23 cellular contexts compared by ENCODE assay signal in genomic region chr7:96699219-96699871, GRCh38.
"Had no signal": no experiment of that assay in that cellular context is flagged by ENCODE, and none has a peak within 500 bp of the region (broad histone marks: within the 10 kb centered on the region; RNA-seq: fewer than 3 reads in every experiment).

No MANE protein-coding gene starts in this region.

- H3K27ac Mint-ChIP-seq: activated CD4-positive, alpha-beta memory T cell treated with anti-CD3 and anti-CD28 coated beads for 36 hours; activated CD4-positive, alpha-beta T cell treated with anti-CD3 and anti-CD28 coated beads, Interleukin-2, amount 10 ng/mL, durations not matched to agents 24 days and 14 days; WTC11 had no signal

- H3K27ac ChIP-seq: breast epithelium, Peyer's patch, RWPE1, SJCRH30 had no signal

- H3K4me3 Mint-ChIP-seq: activated CD4-positive, alpha-beta memory T cell treated with anti-CD3 and anti-CD28 coated beads for 36 hours; activated CD4-positive, alpha-beta T cell treated with anti-CD3 and anti-CD28 coated beads, Interleukin-2, amount 10 ng/mL, durations not matched to agents 24 days and 14 days; activated naive CD4-positive, alpha-beta T cell treated with anti-CD3 and anti-CD28 coated beads, Interleukin-2, amount 50 U/mL, for 24 hours; WTC11 had no signal

- H3K4me1 ChIP-seq: Peyer's patch, SJCRH30 had no signal

- H3K9me3 ChIP-seq: breast epithelium, MG63, Peyer's patch, SJCRH30, SK-N-SH had no signal

- H3K9me3 Mint-ChIP-seq: activated CD4-positive, alpha-beta memory T cell treated with anti-CD3 and anti-CD28 coated beads for 36 hours; activated CD4-positive, alpha-beta T cell treated with anti-CD3 and anti-CD28 coated beads, Interleukin-2, amount 10 ng/mL, durations not matched to agents 24 days and 14 days; activated naive CD4-positive, alpha-beta T cell treated with anti-CD3 and anti-CD28 coated beads, Interleukin-2, amount 50 U/mL, for 24 hours; WTC11 had no signal

- H3K4me3 ChIP-seq: breast epithelium, MG63, Peyer's patch, SJCRH30 had no signal

- H3K27me3 ChIP-seq: breast epithelium, MG63, Peyer's patch, SJCRH30 had no signal

- H3K36me3 ChIP-seq: breast epithelium, MG63 had no signal

- DNase-seq: activated CD4-positive, alpha-beta memory T cell treated with anti-CD3 and anti-CD28 coated beads for 36 hours; activated CD4-positive, alpha-beta T cell treated with anti-CD3 and anti-CD28 coated beads, Interleukin-2, amount 10 ng/mL, durations not matched to agents 24 days and 14 days; activated CD4-positive, CD25-positive, alpha-beta regulatory T cell treated with anti-CD3 and anti-CD28 coated beads, Interleukin-2, amount 50 U/mL, for 72 hours; activated CD8-positive, alpha-beta memory T cell treated with anti-CD3 and anti-CD28 coated beads for 24 hours; activated T-cell treated with anti-CD3 and anti-CD28 coated beads, Interleukin-2, amount 50 U/mL, for 48 hours; aorta; KG1; MG63; NCI-H1105; NCI-H146; NCI-H1930; NCI-H2171; NCI-H2227 treated with DMSO at 0.1 percent for 48 hours; NCI-H446 treated with DMSO at 0.1 percent for 48 hours; NCI-H526; Peyer's patch; Right ventricle myocardium superior; SJCRH30; SK-N-SH had no signal

- H3K27me3 Mint-ChIP-seq: activated CD4-positive, alpha-beta memory T cell treated with anti-CD3 and anti-CD28 coated beads for 36 hours; activated CD4-positive, alpha-beta T cell treated with anti-CD3 and anti-CD28 coated beads, Interleukin-2, amount 10 ng/mL, durations not matched to agents 24 days and 14 days; activated naive CD4-positive, alpha-beta T cell treated with anti-CD3 and anti-CD28 coated beads, Interleukin-2, amount 50 U/mL, for 24 hours had no signal

- ATAC-seq: WTC11 had no signal
